ENCODE assay signal across 11 cellular contexts in the genomic region with DNA sequence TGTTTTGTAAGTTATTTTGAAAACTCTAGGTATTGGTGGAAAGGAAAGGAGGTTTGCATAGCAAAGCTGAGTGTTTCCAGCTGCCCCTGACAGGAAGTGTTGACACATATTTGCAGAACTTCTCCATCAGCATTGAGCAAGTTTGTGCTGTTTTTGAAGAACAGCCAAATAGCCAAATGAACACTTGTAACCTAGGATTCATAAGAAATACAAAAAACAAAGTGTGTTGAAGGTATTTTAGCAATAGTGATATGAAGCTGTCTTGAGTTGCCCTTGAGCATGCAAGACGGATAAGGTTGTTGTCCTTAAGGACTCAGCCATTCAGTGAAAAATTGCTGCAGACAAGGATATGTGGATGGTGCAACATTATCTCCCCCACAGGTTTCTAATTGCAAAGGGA.
DNase-seq lines count a peak whose midpoint lies in the region; ATAC-seq and TF ChIP-seq lines count a peak whose summit lies in the region.
"Had no signal": no experiment of that assay in that cellular context is flagged by ENCODE, and none has a peak within 500 bp of the region (broad histone marks: within the 10 kb centered on the region; RNA-seq: fewer than 3 reads in every experiment).

No MANE protein-coding gene starts in this region.

- H3K27me3 Mint-ChIP-seq in activated CD8-positive, alpha-beta memory T cell treated with anti-CD3 and anti-CD28 coated beads, Interleukin-2, amount 10 ng/mL, durations not matched to agents 7 days and 5 days, result peaks cover 6% of the 10 kb centered on the region
- no peaks in the 10 kb centered on the region for H3K27me3 Mint-ChIP-seq in type B pancreatic cell
- H3K27me3 Mint-ChIP-seq in activated T-helper 17 cell treated with anti-CD3 and anti-CD28 coated beads, Interleukin-2, amount 50 U/mL, for 72 hours, result peaks cover 3% of the 10 kb centered on the region

- no peaks in the 10 kb centered on the region for H3K9me3 ChIP-seq in body of pancreas
- H3K9me3 ChIP-seq: A549 had no signal

- DNase-seq in activated CD8-positive, alpha-beta memory T cell treated with anti-CD3 and anti-CD28 coated beads, Interleukin-2, amount 10 ng/mL, durations not matched to agents 7 days and 5 days, result no peak
- DNase-seq in activated CD8-positive, alpha-beta memory T cell treated with anti-CD3 and anti-CD28 coated beads, Interleukin-2, amount 50 U/mL, for 48 hours, result no peak
- DNase-seq in body of pancreas (peak; percentile 16 to 68 (median 32)), left lobe of liver (ENCODE audit: low spot score) (no peak), type B pancreatic cell (ENCODE audit: extremely low spot score, unreplicated experiment) (no peak), DMS153 (lab: John Stamatoyannopoulos, UW) (no peak)
- DNase-seq: activated naive CD8-positive, alpha-beta T cell treated with anti-CD3 and anti-CD28 coated beads, Interleukin-2, amount 10 ng/mL, durations not matched to agents 7 days and 5 days; NCI-H1694 treated with DMSO at 0.1 percent for 48 hours had no signal

- peaks cover 23% of the 10 kb centered on the region for H3K4me1 Mint-ChIP-seq in activated CD8-positive, alpha-beta memory T cell treated with anti-CD3 and anti-CD28 coated beads, Interleukin-2, amount 10 ng/mL, durations not matched to agents 7 days and 5 days
- H3K4me1 Mint-ChIP-seq in type B pancreatic cell (ENCODE audit: unreplicated experiment), result peaks cover 22% of the 10 kb centered on the region
- H3K4me1 Mint-ChIP-seq in activated T-helper 17 cell treated with anti-CD3 and anti-CD28 coated beads, Interleukin-2, amount 50 U/mL, for 72 hours, result no peaks in the 10 kb centered on the region

- ATAC-seq in activated CD8-positive, alpha-beta memory T cell treated with anti-CD3 and anti-CD28 coated beads, Interleukin-2, amount 10 ng/mL, durations not matched to agents 7 days and 5 days, result peak; percentile 30
- ATAC-seq in body of pancreas (peak; percentile 85), left lobe of liver (peak; percentile 83), HG03469 (IDR thresholded peaks at IDR 0.05; ENCODE audit: unreplicated experiment) (no peak)
- ATAC-seq in activated T-helper 17 cell treated with anti-CD3 and anti-CD28 coated beads, Interleukin-2, amount 50 U/mL, for 72 hours (replicated peaks), result no peak
- ATAC-seq: A549 had no signal

- H3K9me3 Mint-ChIP-seq in activated CD8-positive, alpha-beta memory T cell treated with anti-CD3 and anti-CD28 coated beads, Interleukin-2, amount 10 ng/mL, durations not matched to agents 7 days and 5 days (ENCODE audit: low read depth), result no peaks in the 10 kb centered on the region
- H3K9me3 Mint-ChIP-seq in type B pancreatic cell, result peaks cover 16% of the 10 kb centered on the region
- no peaks in the 10 kb centered on the region for H3K9me3 Mint-ChIP-seq in activated T-helper 17 cell treated with anti-CD3 and anti-CD28 coated beads, Interleukin-2, amount 50 U/mL, for 72 hours

- H3K36me3 ChIP-seq in body of pancreas (replicated peaks in 1 of 2; ENCODE audit: insufficient read depth in 1 of 2, low read depth in 2 of 2), result no peaks in the 10 kb centered on the region

- H3K27me3 ChIP-seq in body of pancreas, result no peaks in the 10 kb centered on the region

- no peak overlapping the region for H3K4me3 Mint-ChIP-seq in activated CD8-positive, alpha-beta memory T cell treated with anti-CD3 and anti-CD28 coated beads, Interleukin-2, amount 10 ng/mL, durations not matched to agents 7 days and 5 days
- no peak overlapping the region for H3K4me3 Mint-ChIP-seq in type B pancreatic cell
- no peak overlapping the region for H3K4me3 Mint-ChIP-seq in activated T-helper 17 cell treated with anti-CD3 and anti-CD28 coated beads, Interleukin-2, amount 50 U/mL, for 72 hours
- H3K4me3 Mint-ChIP-seq: activated naive CD8-positive, alpha-beta T cell treated with anti-CD3 and anti-CD28 coated beads, Interleukin-2, amount 10 ng/mL, durations not matched to agents 7 days and 5 days had no signal

- CTCF ChIA-PET in activated CD8-positive, alpha-beta memory T cell treated with anti-CD3 and anti-CD28 coated beads, Interleukin-2, amount 10 ng/mL, durations not matched to agents 7 days and 5 days (lab: Charles Lee), result no interaction called here

- WGBS in body of pancreas, 2 donors, result 58 to 65% methylated on average over 1 of the region's 1 CpG

- H3K27ac Mint-ChIP-seq in activated CD8-positive, alpha-beta memory T cell treated with anti-CD3 and anti-CD28 coated beads, Interleukin-2, amount 10 ng/mL, durations not matched to agents 7 days and 5 days, result no peak overlapping the region
- peak overlapping the region; percentile 62 for H3K27ac Mint-ChIP-seq in type B pancreatic cell
- no peak overlapping the region for H3K27ac Mint-ChIP-seq in activated T-helper 17 cell treated with anti-CD3 and anti-CD28 coated beads, Interleukin-2, amount 50 U/mL, for 72 hours
- H3K27ac Mint-ChIP-seq: activated naive CD8-positive, alpha-beta T cell treated with anti-CD3 and anti-CD28 coated beads, Interleukin-2, amount 10 ng/mL, durations not matched to agents 7 days and 5 days had no signal

- H3K36me3 Mint-ChIP-seq in activated CD8-positive, alpha-beta memory T cell treated with anti-CD3 and anti-CD28 coated beads, Interleukin-2, amount 10 ng/mL, durations not matched to agents 7 days and 5 days, result no peaks in the 10 kb centered on the region
- no peaks in the 10 kb centered on the region for H3K36me3 Mint-ChIP-seq in type B pancreatic cell
- no peaks in the 10 kb centered on the region for H3K36me3 Mint-ChIP-seq in activated T-helper 17 cell treated with anti-CD3 and anti-CD28 coated beads, Interleukin-2, amount 50 U/mL, for 72 hours (ENCODE audit: low read depth)
- H3K36me3 Mint-ChIP-seq: activated naive CD8-positive, alpha-beta T cell treated with anti-CD3 and anti-CD28 coated beads, Interleukin-2, amount 10 ng/mL, durations not matched to agents 7 days and 5 days had no signal

- TF ChIP-seq POLR2A in body of pancreas (IDR thresholded peaks at IDR 0.05), result no peak

- TF ChIP-seq CTCF in body of pancreas (IDR thresholded peaks at IDR 0.05) (no peak), type B pancreatic cell (conservative IDR thresholded peaks at IDR 0.05) (no peak)

- H3K27ac ChIP-seq in body of pancreas, result peak overlapping the region in 1 of 4 donors; percentile 57
- H3K27ac ChIP-seq: A549 had no signal

- H3K4me3 ChIP-seq in body of pancreas, result no peak overlapping the region
- H3K4me3 ChIP-seq: A549 had no signal

- intact Hi-C loops in body of pancreas (cut with DNase I), result no loop called here

- H3K4me1 ChIP-seq in body of pancreas, result peaks cover 15% of the 10 kb centered on the region
- H3K4me1 ChIP-seq: A549 had no signal

Comparison
In these comparisons a context has a peak if more than half of its experiments do, and no peak if none do; other contexts are left out.
1. ATAC-seq: peak in activated CD8-positive, alpha-beta memory T cell treated with anti-CD3 and anti-CD28 coated beads, Interleukin-2, amount 10 ng/mL, durations not matched to agents 7 days and 5 days (single experiment), body of pancreas (single experiment) and left lobe of liver (single experiment); none in activated T-helper 17 cell treated with anti-CD3 and anti-CD28 coated beads, Interleukin-2, amount 50 U/mL, for 72 hours (single experiment) and HG03469 (single experiment).
2. DNase-seq: peak in body of pancreas (4 of 4); none in activated CD8-positive, alpha-beta memory T cell treated with anti-CD3 and anti-CD28 coated beads, Interleukin-2, amount 10 ng/mL, durations not matched to agents 7 days and 5 days (single experiment), activated CD8-positive, alpha-beta memory T cell treated with anti-CD3 and anti-CD28 coated beads, Interleukin-2, amount 50 U/mL, for 48 hours (single experiment), left lobe of liver (single experiment), type B pancreatic cell (single experiment) and DMS153 (single experiment).